ENCODE assay signal across 25 cellular contexts in genomic region chr11:36308577-36308976, GRCh38.
"Had no signal": no experiment of that assay in that cellular context is flagged by ENCODE, and none has a peak within 500 bp of the region (broad histone marks: within the 10 kb centered on the region; RNA-seq: fewer than 3 reads in every experiment).

No MANE protein-coding gene starts in this region.

- ATAC-seq: activated CD8-positive, alpha-beta T cell treated with anti-CD3 and anti-CD28 coated beads for 36 hours; activated naive CD8-positive, alpha-beta T cell treated with anti-CD3 and anti-CD28 coated beads, Interleukin-2, amount 50 U/mL, for 24 hours; left cardiac atrium; left ventricle myocardium superior; SK-N-SH treated with all-trans-retinoic acid at 6 μM for 48 hours; stimulated activated naive B cell treated with anti-CD40 and anti-IgM and Interleukin-4, amounts not matched to agents 10 μg/mL and 1 μg/mL and 100 μg/mL, for 72 hours; T-helper 17 cell had no signal

- H3K36me3 ChIP-seq: neutrophil, pancreas, prostate gland, stomach, suprapubic skin, tibial nerve had no signal

- H3K9me3 ChIP-seq: neutrophil, pancreas, prostate gland, stomach, suprapubic skin, tibial nerve had no signal

- FAIRE-seq: frontal cortex, islet of Langerhans, pancreas had no signal

- H3K4me3 ChIP-seq: pancreas, prostate gland, stomach, suprapubic skin, tibial nerve had no signal

- H3K4me1 ChIP-seq: prostate gland, stomach, suprapubic skin had no signal

- H3K27me3 ChIP-seq: pancreas, stomach, tibial nerve had no signal

- H3K27ac ChIP-seq: neutrophil, prostate gland, stomach, suprapubic skin, tibial nerve had no signal

- DNase-seq: activated CD4-positive, alpha-beta T cell treated with anti-CD3 and anti-CD28 coated beads, Interleukin-2, amount 10 ng/mL, durations not matched to agents 24 days and 14 days; activated CD4-positive, CD25-positive, alpha-beta regulatory T cell treated with anti-CD3 and anti-CD28 coated beads, Interleukin-2, amount 50 U/mL, for 72 hours; activated CD8-positive, alpha-beta T cell treated with anti-CD3 and anti-CD28 coated beads for 36 hours; activated naive CD8-positive, alpha-beta T cell treated with anti-CD3 and anti-CD28 coated beads, Interleukin-2, amount 50 U/mL, for 24 hours; activated T-cell treated with anti-CD3 and anti-CD28 coated beads, Interleukin-2, amount 50 U/mL, for 48 hours; amygdala; cortex of kidney; endodermal cell; left cardiac atrium; left ventricle myocardium superior; naive B cell; nephron progenitor cell; pancreas; stimulated activated CD4-positive, alpha-beta T cell treated with anti-CD3 and anti-CD28 coated beads, Interleukin-15, amount 100 ng/mL, for 24 hours; stimulated activated CD4-positive, alpha-beta T cell treated with anti-CD3 and anti-CD28 coated beads, Interleukin-2, amount 100 ng/mL, for 24 hours; stimulated activated naive B cell treated with anti-CD40 and anti-IgM and Interleukin-4, amounts not matched to agents 10 μg/mL and 1 μg/mL and 100 μg/mL, for 72 hours; stomach; T-helper 17 cell had no signal
